2 cellular contexts compared by ENCODE assay signal in genomic region chr14:51041853-51042252, GRCh38.
TF ChIP-seq lines count a peak whose summit lies in the region.

No MANE protein-coding gene starts in this region.

TF ChIP-seq in GM23338, 12 proteins besides CTCF, POLR2A, EP300 and RAD21:
- TF ChIP-seq CREB1 (CRISPR knock-in tag; IDR thresholded peaks at IDR 0.05; ENCODE audit: low read depth), result no peak
- no peak for TF ChIP-seq EZH2phosphoT487 (IDR thresholded peaks at IDR 0.05; ENCODE audit: unreplicated experiment)
- TF ChIP-seq NANOG (IDR thresholded peaks at IDR 0.05; ENCODE audit: borderline replicate concordance), result no peak
- no peak for TF ChIP-seq ZNF331 (CRISPR knock-in tag; IDR thresholded peaks at IDR 0.05; ENCODE audit: low read depth)
- no peak for TF ChIP-seq STAT1 (IDR thresholded peaks at IDR 0.05; ENCODE audit: unreplicated experiment)
- no peak for TF ChIP-seq JUNB (IDR thresholded peaks at IDR 0.05; ENCODE audit: unreplicated experiment)
- TF ChIP-seq ETS1 (IDR thresholded peaks at IDR 0.05), result no peak
- TF ChIP-seq EZH2 (IDR thresholded peaks at IDR 0.05; ENCODE audit: low read depth, unreplicated experiment), result no peak
- no peak for TF ChIP-seq REST (IDR thresholded peaks at IDR 0.05; ENCODE audit: unreplicated experiment)
- no peak for TF ChIP-seq ZNF114 (CRISPR knock-in tag; IDR thresholded peaks at IDR 0.05)
- no peak; the same call in 1 of the 2 replicates for TF ChIP-seq ZNF462 (CRISPR knock-in tag; IDR thresholded peaks at IDR 0.05)
- no peak for TF ChIP-seq POLR2AphosphoS5 (IDR thresholded peaks at IDR 0.05; ENCODE audit: low read depth)

TF ChIP-seq in H1, 55 proteins besides CTCF, POLR2A, EP300 and RAD21:
- TF ChIP-seq SIRT6 (IDR thresholded peaks at IDR 0.05; ENCODE audit: low read length), result no peak
